In the genomic region with DNA sequence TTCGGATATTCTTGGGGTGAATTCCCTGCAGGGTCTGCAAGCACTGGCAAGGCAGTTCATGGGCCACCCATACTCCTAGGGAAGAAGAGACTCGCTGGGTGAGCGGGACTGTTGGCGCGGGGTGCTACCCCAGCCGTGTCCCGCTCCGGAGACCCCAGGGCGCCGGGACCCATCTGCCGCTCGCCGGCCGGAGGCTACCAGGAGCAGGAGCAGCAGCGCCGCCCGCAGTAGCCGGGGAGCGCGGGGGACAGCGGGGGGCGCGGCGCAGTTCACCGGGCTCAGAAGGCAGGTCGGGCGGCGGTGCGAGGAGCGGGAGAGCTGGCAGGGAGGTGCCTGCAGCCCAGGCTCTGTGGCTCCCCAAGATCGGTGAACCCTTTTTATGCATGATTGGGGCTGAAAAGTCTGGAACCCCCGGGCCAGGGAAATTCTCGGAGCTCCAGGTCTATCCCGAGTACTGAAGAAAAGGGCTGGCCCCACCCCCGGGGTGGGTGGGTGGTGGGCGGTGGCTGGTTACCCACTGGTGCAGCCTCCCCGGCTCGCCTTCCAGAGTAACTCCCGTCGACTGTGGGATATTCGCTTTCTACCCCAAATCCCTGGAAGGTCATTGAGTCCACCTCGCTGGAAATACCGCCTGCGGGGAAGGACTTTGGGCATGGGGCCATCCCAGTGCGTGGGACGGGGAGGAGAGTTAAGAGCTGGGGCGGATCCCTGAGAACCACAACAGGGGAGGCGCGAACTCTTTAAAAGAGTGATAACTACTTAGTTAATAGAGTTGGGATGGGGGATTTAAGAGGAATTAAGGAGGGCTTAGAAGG, we compare ENCODE assay signal across 11 cellular contexts. TPM values are rescaled to one million over a fixed set of nuclear protein-coding genes. Genes with fewer than 3 reads are reported as not detected.
DNase-seq lines count a peak whose midpoint lies in the region; ATAC-seq and TF ChIP-seq lines count a peak whose summit lies in the region.
"Had no signal": no experiment of that assay in that cellular context is flagged by ENCODE, and none has a peak within 500 bp of the region (broad histone marks: within the 10 kb centered on the region; RNA-seq: fewer than 3 reads in every experiment).

No MANE protein-coding gene starts in this region.

- no peaks in the 10 kb centered on the region for H3K27me3 Mint-ChIP-seq in MCF 10A (ENCODE audit: insufficient read depth, unreplicated experiment)

- CTCF ChIA-PET in MCF 10A (lab: Yijun Ruan, JAX): interaction anchor here (1.0 to 1.2 kb wide), 2 partner anchors 17 to 94 kb away, joined by 3 read pairs; no protein-coding TSS in a partner anchor

- no peaks in the 10 kb centered on the region for H3K36me3 Mint-ChIP-seq in MCF 10A (ENCODE audit: insufficient read depth, unreplicated experiment)

- no peak for ATAC-seq in gastrocnemius medialis

- peak overlapping the region; percentile 40 for H3K4me3 ChIP-seq in iPS-18c (ENCODE audit: insufficient read depth, low read depth, low read length)
- H3K4me3 ChIP-seq in gastrocnemius medialis: peak overlapping the region; percentile 19 to 36 (median 22)

- peaks cover 7 to 24% (median 15%) of the 10 kb centered on the region in 3 donors for H3K27me3 ChIP-seq in gastrocnemius medialis

- TF ChIP-seq CTCF in MCF 10A (IDR thresholded peaks at IDR 0.05; ENCODE audit: unreplicated experiment) (no peak), gastrocnemius medialis (IDR thresholded peaks at IDR 0.05 in 4 of 5, conservative IDR thresholded peaks at IDR 0.05 in 1 of 5) (no peak)

- H3K9me3 Mint-ChIP-seq in MCF 10A (ENCODE audit: unreplicated experiment): peaks cover 3% of the 10 kb centered on the region

- in situ Hi-C loops in gastrocnemius medialis (cut with MboI; ENCODE audit: low sequenced_read_pairs in 4 of 4): no loop called here

- H3K9me3 ChIP-seq in iPS-18c (ENCODE audit: control insufficient read depth, insufficient read depth, low read length) (no peaks in the 10 kb centered on the region), gastrocnemius medialis (no peaks in the 10 kb centered on the region)

- POLR2A ChIA-PET in MCF 10A (lab: Yijun Ruan, JAX): no interaction called here

- BruUV-seq in MCF 10A (replicated peaks; lab: Mats Ljungman, UMichigan): no TSS peak

- H3K27ac ChIP-seq in gastrocnemius medialis: no peak overlapping the region

- H3K4me1 Mint-ChIP-seq in MCF 10A (ENCODE audit: insufficient read depth, unreplicated experiment): no peaks in the 10 kb centered on the region

- peak overlapping the region; percentile 69 for H3K4me3 Mint-ChIP-seq in MCF 10A (ENCODE audit: unreplicated experiment)

- H3K27ac Mint-ChIP-seq in MCF 10A (ENCODE audit: low read depth, unreplicated experiment): no peak overlapping the region

- H3K4me1 ChIP-seq in gastrocnemius medialis: peaks cover 0 to 5% of the 10 kb centered on the region in 2 donors

- intact Hi-C loops in MCF 10A (cut with micrococcal nuclease): no loop called here
- intact Hi-C loops in gastrocnemius medialis (cut with DNase I; ENCODE audit: low total_unique reads): no loop called here

- peak; percentile 45 for DNase-seq in GM03348 (ENCODE audit: low spot score)
- DNase-seq in MCF 10A (ENCODE audit: unreplicated experiment): peak; percentile 53
- DNase-seq in gastrocnemius medialis: no peak
- DNase-seq in Ammon's horn (ENCODE audit: low spot score): no peak
- DNase-seq in NCI-H510A treated with DMSO at 0.1 percent for 48 hours (lab: John Stamatoyannopoulos, UW): no peak
- DNase-seq in NCI-H2107 (lab: John Stamatoyannopoulos, UW): no peak
- no peak for DNase-seq in SHP77 treated with DMSO at 0.1 percent for 48 hours (lab: John Stamatoyannopoulos, UW)
- DNase-seq: caudate nucleus, NCI-H1436 had no signal

- no peak for TF ChIP-seq POLR2A in gastrocnemius medialis (IDR thresholded peaks at IDR 0.05)

- H3K36me3 ChIP-seq in gastrocnemius medialis: no peaks in the 10 kb centered on the region

RNA-seq across cellular contexts. Expression of a gene that starts 37.6 kb away (rescaled TPM):
- total RNA-seq in MCF 10A (2022) (not detected in 2 replicates), gastrocnemius medialis (not detected)
- total RNA-seq: T-helper 2 cell treated with Interferon-gamma antibody and Interleukin-4, amounts not matched to agents 100 ng/mL and 5 ng/mL, for 36 hours had no signal

RNA-seq across cellular contexts. Expression of a gene that starts 43.7 kb away (rescaled TPM):
- total RNA-seq in MCF 10A (2022) (not detected in 2 replicates), gastrocnemius medialis (not detected)
- total RNA-seq: T-helper 2 cell treated with Interferon-gamma antibody and Interleukin-4, amounts not matched to agents 100 ng/mL and 5 ng/mL, for 36 hours had no signal

RNA-seq across cellular contexts. Expression of a gene that starts 54.2 kb away (rescaled TPM):
- 0.51 and 0.54 TPM in 2 replicates for total RNA-seq in MCF 10A (2022)
- under 1 TPM in 1 of 4 donors, not detected in 3; 0.18 TPM for total RNA-seq in gastrocnemius medialis
- total RNA-seq: T-helper 2 cell treated with Interferon-gamma antibody and Interleukin-4, amounts not matched to agents 100 ng/mL and 5 ng/mL, for 36 hours had no signal

Comparison
In these comparisons a context has a peak if more than half of its experiments do, and no peak if none do; other contexts are left out.
1. DNase-seq: peak in GM03348 (single experiment) and MCF 10A (single experiment); none in gastrocnemius medialis (0 of 2), Ammon's horn (single experiment), NCI-H510A treated with DMSO at 0.1 percent for 48 hours (single experiment), NCI-H2107 (single experiment) and SHP77 treated with DMSO at 0.1 percent for 48 hours (single experiment).